21 cellular contexts compared by ENCODE assay signal in genomic region chr17:79495665-79496064, GRCh38.
"Had no signal": no experiment of that assay in that cellular context is flagged by ENCODE, and none has a peak within 500 bp of the region (broad histone marks: within the 10 kb centered on the region; RNA-seq: fewer than 3 reads in every experiment).

No MANE protein-coding gene starts in this region.

- H3K27me3 ChIP-seq: dorsolateral prefrontal cortex, hepatocyte, neural progenitor cell, right lobe of liver had no signal

- H3K79me2 ChIP-seq: hepatocyte, parathyroid adenoma had no signal

- H3K4me2 ChIP-seq: hepatocyte, neural progenitor cell had no signal

- H3K4me3 Mint-ChIP-seq: memory B cell; mesothelial cell of epicardium; natural killer cell; neural progenitor cell; stimulated activated naive B cell treated with anti-CD40 and anti-IgM and Interleukin-4, amounts not matched to agents 10 μg/mL and 1 μg/mL and 100 μg/mL, for 72 hours had no signal

- H3K36me3 ChIP-seq: left ventricle myocardium inferior, lower lobe of right lung, neural progenitor cell, prostate gland, right lobe of liver had no signal

- H3K27ac ChIP-seq: hepatocyte, left ventricle myocardium inferior, lower lobe of right lung, neural progenitor cell, parathyroid adenoma, prostate gland, right lobe of liver had no signal

- H3K4me3 ChIP-seq: dorsolateral prefrontal cortex, hepatocyte, left ventricle myocardium inferior, lower lobe of right lung, neural progenitor cell, prostate gland, right lobe of liver had no signal

- ATAC-seq: left cardiac atrium; lower lobe of right lung; natural killer cell; right lobe of liver; stimulated activated naive B cell treated with anti-CD40 and anti-IgM and Interleukin-4, amounts not matched to agents 10 μg/mL and 1 μg/mL and 100 μg/mL, for 72 hours had no signal

- H3K9me3 ChIP-seq: lower lobe of right lung, prostate gland, right lobe of liver had no signal

- H3K4me1 ChIP-seq: left ventricle myocardium inferior, lower lobe of right lung, parathyroid adenoma, prostate gland, right lobe of liver had no signal

- H3K9ac ChIP-seq: neural progenitor cell, parathyroid adenoma had no signal

- DNase-seq: cortex of kidney; dorsolateral prefrontal cortex; effector CD8-positive, alpha-beta T cell; foreskin melanocyte; head of caudate nucleus; kidney; left cardiac atrium; left ventricle myocardium inferior; lower lobe of right lung; natural killer cell; occipital lobe; right lobe of liver; stimulated activated CD4-positive, alpha-beta T cell treated with anti-CD3 and anti-CD28 coated beads, Interleukin-4, amount 100 ng/mL, for 1 hour; stimulated activated naive B cell treated with anti-CD40 and anti-IgM and Interleukin-4, amounts not matched to agents 10 μg/mL and 1 μg/mL and 100 μg/mL, for 72 hours; trophoblast cell had no signal

- H3K27ac Mint-ChIP-seq: memory B cell; mesothelial cell of epicardium; natural killer cell; neural progenitor cell; stimulated activated naive B cell treated with anti-CD40 and anti-IgM and Interleukin-4, amounts not matched to agents 10 μg/mL and 1 μg/mL and 100 μg/mL, for 72 hours had no signal

- H3K36me3 Mint-ChIP-seq: mesothelial cell of epicardium; natural killer cell; neural progenitor cell; stimulated activated naive B cell treated with anti-CD40 and anti-IgM and Interleukin-4, amounts not matched to agents 10 μg/mL and 1 μg/mL and 100 μg/mL, for 72 hours had no signal

- H2AFZ ChIP-seq: hepatocyte, neural progenitor cell, parathyroid adenoma had no signal

- H3K4me1 Mint-ChIP-seq: stimulated activated naive B cell treated with anti-CD40 and anti-IgM and Interleukin-4, amounts not matched to agents 10 μg/mL and 1 μg/mL and 100 μg/mL, for 72 hours had no signal
